In the genomic region with DNA sequence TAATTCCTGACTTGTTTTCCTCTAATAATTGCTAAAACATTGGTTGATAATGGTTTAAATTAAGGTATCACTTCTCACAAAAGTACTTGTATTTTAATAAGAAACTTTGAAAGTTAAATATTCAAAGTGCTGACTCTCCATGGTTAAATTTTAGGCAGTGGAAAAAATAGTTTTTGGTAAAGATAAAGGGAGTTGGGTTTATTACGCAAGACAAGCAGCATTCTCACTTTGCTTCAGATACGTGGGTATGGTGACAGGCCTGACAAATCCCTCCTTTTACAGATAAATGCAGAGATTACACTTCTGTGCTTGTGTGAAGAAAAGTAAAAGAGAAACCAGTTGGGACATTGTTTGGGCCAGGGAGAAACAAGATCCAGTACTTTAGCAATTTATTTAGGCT, we compare ENCODE assay signal across 2 cellular contexts.
TF ChIP-seq lines count a peak whose summit lies in the region.

No MANE protein-coding gene starts in this region.

TF ChIP-seq in IMR-90, 13 proteins besides CTCF, POLR2A, EP300 and RAD21:
- TF ChIP-seq CEBPB (IDR thresholded peaks at IDR 0.05; ENCODE audit: low read depth, low read length) (peak; percentile 53), SMC3 (IDR thresholded peaks at IDR 0.05; ENCODE audit: low read depth, low read length) (no peak)

TF ChIP-seq in K562, 482 proteins besides CTCF, POLR2A, EP300 and RAD21:
- TF ChIP-seq CEBPB (tag; IDR thresholded peaks at IDR 0.05) (0 out of 2 replicates have a peak, but pooled peaks have one; percentile 18), ZNF184 (CRISPR knock-in tag; IDR thresholded peaks at IDR 0.05) (no peak), CEBPG (CRISPR knock-in tag; IDR thresholded peaks at IDR 0.05) (no peak), CEBPG (tag; conservative IDR thresholded peaks at IDR 0.05 in 1 of 2, IDR thresholded peaks at IDR 0.05 in 1 of 2) (peak in 1 of 2 experiments; percentile 38; a peak in 1 of 4 replicates)
- TF ChIP-seq, protein P1, sequence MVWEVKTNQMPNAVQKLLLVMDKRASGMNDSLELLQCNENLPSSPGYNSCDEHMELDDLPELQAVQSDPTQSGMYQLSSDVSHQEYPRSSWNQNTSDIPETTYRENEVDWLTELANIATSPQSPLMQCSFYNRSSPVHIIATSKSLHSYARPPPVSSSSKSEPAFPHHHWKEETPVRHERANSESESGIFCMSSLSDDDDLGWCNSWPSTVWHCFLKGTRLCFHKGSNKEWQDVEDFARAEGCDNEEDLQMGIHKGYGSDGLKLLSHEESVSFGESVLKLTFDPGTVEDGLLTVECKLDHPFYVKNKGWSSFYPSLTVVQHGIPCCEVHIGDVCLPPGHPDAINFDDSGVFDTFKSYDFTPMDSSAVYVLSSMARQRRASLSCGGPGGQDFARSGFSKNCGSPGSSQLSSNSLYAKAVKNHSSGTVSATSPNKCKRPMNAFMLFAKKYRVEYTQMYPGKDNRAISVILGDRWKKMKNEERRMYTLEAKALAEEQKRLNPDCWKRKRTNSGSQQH (CRISPR knock-in tag; IDR thresholded peaks at IDR 0.05), result no peak
- TF ChIP-seq, protein P2, sequence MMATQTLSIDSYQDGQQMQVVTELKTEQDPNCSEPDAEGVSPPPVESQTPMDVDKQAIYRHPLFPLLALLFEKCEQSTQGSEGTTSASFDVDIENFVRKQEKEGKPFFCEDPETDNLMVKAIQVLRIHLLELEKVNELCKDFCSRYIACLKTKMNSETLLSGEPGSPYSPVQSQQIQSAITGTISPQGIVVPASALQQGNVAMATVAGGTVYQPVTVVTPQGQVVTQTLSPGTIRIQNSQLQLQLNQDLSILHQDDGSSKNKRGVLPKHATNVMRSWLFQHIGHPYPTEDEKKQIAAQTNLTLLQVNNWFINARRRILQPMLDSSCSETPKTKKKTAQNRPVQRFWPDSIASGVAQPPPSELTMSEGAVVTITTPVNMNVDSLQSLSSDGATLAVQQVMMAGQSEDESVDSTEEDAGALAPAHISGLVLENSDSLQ (IDR thresholded peaks at IDR 0.05), result no peak
